Comparison of ENCODE assay signal across 1 cellular context in genomic region chr17:50259484-50260324, GRCh38.
TF ChIP-seq lines count a peak whose summit lies in the region.

No MANE protein-coding gene starts in this region.

TF ChIP-seq in SK-N-SH, 30 proteins besides CTCF, POLR2A, EP300 and RAD21 (continued from another document):
- no peak for TF ChIP-seq GABPA (IDR thresholded peaks at IDR 0.05; ENCODE audit: low read depth)
- TF ChIP-seq, protein P1, sequence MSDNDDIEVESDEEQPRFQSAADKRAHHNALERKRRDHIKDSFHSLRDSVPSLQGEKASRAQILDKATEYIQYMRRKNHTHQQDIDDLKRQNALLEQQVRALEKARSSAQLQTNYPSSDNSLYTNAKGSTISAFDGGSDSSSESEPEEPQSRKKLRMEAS (IDR thresholded peaks at IDR 0.05; ENCODE audit: low read depth): no peak
